9 cellular contexts compared by ENCODE assay signal in the genomic region with DNA sequence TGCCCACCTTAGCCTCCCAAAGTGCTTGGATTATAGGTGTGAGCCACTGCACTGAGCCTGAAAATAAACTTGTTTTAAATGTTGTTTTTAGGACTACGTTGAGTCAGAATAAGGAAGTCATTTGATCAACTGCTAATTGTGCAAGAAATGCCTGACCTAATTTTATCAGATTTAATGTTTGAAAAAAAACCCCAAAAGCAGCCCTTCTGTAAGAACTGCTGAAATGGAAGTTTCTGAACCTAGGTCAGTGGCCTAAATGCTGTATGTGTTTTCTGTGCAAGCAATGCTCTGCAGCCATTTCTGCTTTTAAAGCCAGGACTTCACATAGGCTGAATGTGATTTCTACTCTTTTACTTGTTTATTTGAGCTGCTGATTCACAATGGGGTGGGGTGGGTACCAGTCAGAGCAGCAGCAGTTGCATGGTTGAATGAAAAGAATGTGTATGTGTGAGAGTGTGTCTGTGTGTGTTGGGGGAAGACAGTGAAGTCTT. TPM values are rescaled to one million over a fixed set of nuclear protein-coding genes. Genes with fewer than 3 reads are reported as not detected.
DNase-seq lines count a peak whose midpoint lies in the region; ATAC-seq, FAIRE-seq and TF ChIP-seq lines count a peak whose summit lies in the region.
"Had no signal": no experiment of that assay in that cellular context is flagged by ENCODE, and none has a peak within 500 bp of the region (broad histone marks: within the 10 kb centered on the region; RNA-seq: fewer than 3 reads in every experiment).

No MANE protein-coding gene starts in this region.

- H3K36me3 ChIP-seq in fibroblast of lung (ENCODE audit: control insufficient read depth, insufficient read depth, low read length), result peaks cover 6% of the 10 kb centered on the region

- no peaks in the 10 kb centered on the region for H3K27me3 Mint-ChIP-seq in progenitor cell of endocrine pancreas
- H3K27me3 Mint-ChIP-seq: central memory CD8-positive, alpha-beta T cell had no signal

- H2AFZ ChIP-seq in fibroblast of lung (ENCODE audit: low read length), result no peak overlapping the region

- H3K79me2 ChIP-seq in fibroblast of lung (ENCODE audit: control insufficient read depth, insufficient read depth, low read length), result peaks cover 8% of the 10 kb centered on the region

- peak overlapping the region; percentile 2 for H3K27ac Mint-ChIP-seq in progenitor cell of endocrine pancreas

- peak overlapping the region; percentile 72 for H3K27ac ChIP-seq in fibroblast of lung (ENCODE audit: insufficient read depth, low read length)

- no peaks in the 10 kb centered on the region for H4K20me1 ChIP-seq in fibroblast of lung (ENCODE audit: control insufficient read depth, extremely low read depth, insufficient read depth, low read length)

- H3K4me3 Mint-ChIP-seq in progenitor cell of endocrine pancreas (ENCODE audit: low read depth), result no peak overlapping the region
- H3K4me3 Mint-ChIP-seq: central memory CD8-positive, alpha-beta T cell had no signal

- no peak overlapping the region for H3K9ac ChIP-seq in fibroblast of lung (ENCODE audit: insufficient read depth, low read length)

- H3K4me3 ChIP-seq in fibroblast of lung (replicated peaks in 1 of 4; ENCODE audit: control extremely low read depth in 1 of 4, insufficient read depth in 1 of 4, low read depth in 3 of 4, low read length in 4 of 4), result no peak overlapping the region

- no peaks in the 10 kb centered on the region for H3K27me3 ChIP-seq in fibroblast of lung (ENCODE audit: control insufficient read depth, insufficient read depth, low read length)

- peak overlapping the region; percentile 70 for H3K4me2 ChIP-seq in fibroblast of lung (ENCODE audit: extremely low read depth, insufficient read depth, low read length)

- peaks cover 15% of the 10 kb centered on the region for H3K4me1 ChIP-seq in fibroblast of lung (ENCODE audit: control insufficient read depth, extremely low read depth, insufficient read depth, low read length)

- peaks cover 8% of the 10 kb centered on the region for H3K36me3 Mint-ChIP-seq in progenitor cell of endocrine pancreas (ENCODE audit: insufficient read depth)

- ATAC-seq in GM18520 (IDR thresholded peaks at IDR 0.05; ENCODE audit: unreplicated experiment) (no peak), HG02970 (IDR thresholded peaks at IDR 0.05; ENCODE audit: low FRiP score, unreplicated experiment) (no peak)

- peaks cover 9% of the 10 kb centered on the region for H3K4me1 Mint-ChIP-seq in progenitor cell of endocrine pancreas (ENCODE audit: low read depth)

- no peaks in the 10 kb centered on the region for H3K9me3 Mint-ChIP-seq in progenitor cell of endocrine pancreas (ENCODE audit: low read depth)
- H3K9me3 Mint-ChIP-seq: central memory CD8-positive, alpha-beta T cell had no signal

- H3K9me3 ChIP-seq in fibroblast of lung (ENCODE audit: control insufficient read depth, insufficient read depth, low read depth, low read length), result no peaks in the 10 kb centered on the region

- FAIRE-seq in RCC 7860 (lab: Jason Lieb, UNC), result peak; percentile 69

- TF ChIP-seq CTCF in fibroblast of lung (conservative IDR thresholded peaks at IDR 0.05 in 1 of 2, IDR thresholded peaks at IDR 0.05 in 1 of 2; ENCODE audit: low read depth in 1 of 2, low read length in 2 of 2), result no peak
- no peak for TF ChIP-seq CTCF in progenitor cell of endocrine pancreas (IDR thresholded peaks at IDR 0.05; ENCODE audit: unreplicated experiment)

- peak; percentile 93 for DNase-seq in EH (ENCODE audit: low read depth)
- peak; percentile 78 for DNase-seq in RCC 7860 (ENCODE audit: low spot score)
- DNase-seq in fibroblast of lung (ENCODE audit: low read depth in 2 of 2), result peak; percentile 90 to 91
- DNase-seq in progenitor cell of endocrine pancreas (ENCODE audit: low spot score, unreplicated experiment), result no peak
- no peak for DNase-seq in NCI-H748 treated with DMSO at 0.1 percent for 48 hours (lab: John Stamatoyannopoulos, UW)
- DNase-seq in OCI-M2 (lab: John Stamatoyannopoulos, UW; ENCODE audit: unreplicated experiment), result no peak

RNA-seq across cellular contexts. Expression of a gene that starts 6.6 kb away (rescaled TPM):
- total RNA-seq in fibroblast of lung (447 and 456 TPM in 2 replicates), progenitor cell of endocrine pancreas (130 TPM in 2 replicates)
- polyA plus RNA-seq in fibroblast of lung, result 227 and 428 TPM in 2 replicates
- 398 and 683 TPM in 2 replicates for polyA plus RNA-seq in fibroblast of lung (2012)
- 235 and 280 TPM in 2 replicates for polyA minus RNA-seq in fibroblast of lung (ENCODE audit: low replicate concordance)

RNA-seq across cellular contexts. Expression of a gene that starts 11.7 kb away (rescaled TPM):
- total RNA-seq in fibroblast of lung (20.3 and 28.7 TPM in 2 replicates), progenitor cell of endocrine pancreas (55.1 and 56.6 TPM in 2 replicates)
- polyA plus RNA-seq in fibroblast of lung, result 47.1 and 53.9 TPM in 2 replicates
- 38.9 and 44.5 TPM in 2 replicates for polyA plus RNA-seq in fibroblast of lung (2012)
- polyA minus RNA-seq in fibroblast of lung (ENCODE audit: low replicate concordance), result 44.3 and 60.1 TPM in 2 replicates

Comparison
In these comparisons a context has a peak if more than half of its experiments do, and no peak if none do; other contexts are left out.
1. DNase-seq: peak in EH (single experiment), RCC 7860 (single experiment) and fibroblast of lung (2 of 2); none in progenitor cell of endocrine pancreas (single experiment), NCI-H748 treated with DMSO at 0.1 percent for 48 hours (single experiment) and OCI-M2 (single experiment).